16 cellular contexts compared by ENCODE assay signal in the genomic region with DNA sequence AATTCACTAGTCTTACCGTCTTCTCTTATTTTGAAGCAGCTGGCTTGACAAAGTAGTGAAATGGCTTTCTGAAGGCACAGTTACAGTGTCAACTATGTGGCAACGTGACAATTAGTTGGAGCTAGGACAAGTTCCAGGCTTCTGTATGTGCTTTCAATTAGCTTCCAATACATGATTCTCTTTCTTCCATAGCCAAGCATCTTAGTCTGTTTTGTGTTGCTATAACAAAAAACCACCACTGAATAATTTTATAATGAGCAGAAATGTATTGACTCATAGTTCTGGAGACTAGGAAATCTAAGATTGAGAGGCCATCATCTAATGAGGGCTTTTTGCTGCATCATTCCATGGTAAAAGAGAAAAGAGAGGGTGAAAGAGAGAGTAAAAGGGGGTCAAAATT.
"Had no signal": no experiment of that assay in that cellular context is flagged by ENCODE, and none has a peak within 500 bp of the region (broad histone marks: within the 10 kb centered on the region; RNA-seq: fewer than 3 reads in every experiment).

No MANE protein-coding gene starts in this region.

- H3K4me1 ChIP-seq: body of pancreas, gastroesophageal sphincter, heart right ventricle, left lung had no signal

- H3K9me3 ChIP-seq: body of pancreas, gastroesophageal sphincter, heart right ventricle had no signal

- H3K36me3 ChIP-seq: gastroesophageal sphincter, heart right ventricle, left lung had no signal

- H3K4me3 ChIP-seq: body of pancreas, gastroesophageal sphincter, heart right ventricle, left lung had no signal

- H3K27me3 ChIP-seq: body of pancreas, gastroesophageal sphincter, heart right ventricle, left lung had no signal

- H3K27ac ChIP-seq: body of pancreas, gastroesophageal sphincter, heart right ventricle, left lung, VCaP had no signal

- DNase-seq: activated CD4-positive, alpha-beta T cell treated with anti-CD3 and anti-CD28 coated beads, Interleukin-2, amount 50 U/mL, for 1 hour; activated CD4-positive, CD25-positive, alpha-beta regulatory T cell treated with anti-CD3 and anti-CD28 coated beads, Interleukin-2, amount 50 U/mL, for 72 hours; activated CD8-positive, alpha-beta memory T cell treated with anti-CD3 and anti-CD28 coated beads, Interleukin-2, amount 50 U/mL, for 4 hours; activated effector memory CD4-positive, alpha-beta T cell treated with anti-CD3 and anti-CD28 coated beads, Interleukin-2, amount 50 U/mL, for 16 hours; activated naive CD4-positive, alpha-beta T cell treated with anti-CD3 and anti-CD28 coated beads, Interleukin-2, amount 50 U/mL, for 16 hours; activated T-cell treated with anti-CD3 and anti-CD28 coated beads, Interleukin-2, amount 50 U/mL, for 48 hours; body of pancreas; caudate nucleus; heart right ventricle; midbrain; occipital lobe; stimulated activated CD4-positive, alpha-beta T cell treated with anti-CD3 and anti-CD28 coated beads, Interleukin-2, amount 100 ng/mL, for 48 hours; stimulated activated naive CD8-positive, alpha-beta T cell treated with anti-CD3 and anti-CD28 coated beads, Interleukin-15, amount 100 ng/mL, for 72 hours had no signal
